16 cellular contexts compared by ENCODE assay signal in the genomic region with DNA sequence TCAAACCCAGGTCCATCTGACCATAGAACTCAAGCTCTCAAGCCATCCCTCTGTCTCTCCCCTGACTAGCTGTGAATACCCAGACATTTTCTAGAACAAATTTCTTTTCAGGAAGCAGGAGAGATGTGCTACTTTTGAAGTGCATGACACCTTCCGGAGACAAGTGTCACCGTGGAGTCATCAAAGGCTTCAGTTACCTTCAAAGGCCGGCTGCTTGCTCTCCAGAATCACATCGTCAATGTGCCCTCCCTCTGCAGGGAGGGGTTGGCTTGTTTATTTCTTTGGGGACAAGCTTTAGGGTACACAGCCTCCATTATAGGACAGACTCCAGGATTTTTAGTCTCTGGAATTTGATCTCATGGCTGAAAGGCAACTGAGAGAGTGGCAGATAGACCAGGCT. TPM values are rescaled to one million over a fixed set of nuclear protein-coding genes. Genes with fewer than 3 reads are reported as not detected.
DNase-seq lines count a peak whose midpoint lies in the region; ATAC-seq lines count a peak whose summit lies in the region.
"Had no signal": no experiment of that assay in that cellular context is flagged by ENCODE, and none has a peak within 500 bp of the region (broad histone marks: within the 10 kb centered on the region; RNA-seq: fewer than 3 reads in every experiment).

No MANE protein-coding gene starts in this region.

- peak; percentile 4 for DNase-seq in stimulated activated CD4-positive, alpha-beta T cell treated with anti-CD3 and anti-CD28 coated beads, Interleukin-15, amount 100 ng/mL, for 24 hours
- DNase-seq in stimulated activated CD4-positive, alpha-beta T cell treated with anti-CD3 and anti-CD28 coated beads, Interleukin-12 subunit alpha, Interleukin-12 subunit beta, amount 100 ng/mL, for 4 hours = no peak
- DNase-seq in Jurkat, Clone E6-1 (ENCODE audit: low read depth, low spot score) = peak; percentile 76
- peak; percentile 35 for DNase-seq in activated CD4-positive, alpha-beta T cell treated with anti-CD3 and anti-CD28 coated beads, Interleukin-2, amount 10 ng/mL, durations not matched to agents 7 days and 5 days
- peak in 7 of 10 donors; percentile 10 to 47 (median 19) for DNase-seq in naive thymus-derived CD8-positive, alpha-beta T cell
- DNase-seq in MG63 (no peak), ureter (ENCODE audit: low spot score) (no peak)
- DNase-seq: Calu3, H9, NCI-H1105 treated with DMSO at 0.1 percent for 48 hours, NCI-H187, NCI-H345 had no signal

- H3K4me3 ChIP-seq in Jurkat, Clone E6-1 (ENCODE audit: low read length) = no peak overlapping the region
- H3K4me3 ChIP-seq in MG63 = no peak overlapping the region

- H3K4me3 Mint-ChIP-seq in activated CD4-positive, alpha-beta T cell treated with anti-CD3 and anti-CD28 coated beads, Interleukin-2, amount 10 ng/mL, durations not matched to agents 7 days and 5 days = no peak overlapping the region
- H3K4me3 Mint-ChIP-seq in naive thymus-derived CD8-positive, alpha-beta T cell = peak overlapping the region in 8 of 10 donors; percentile 22 to 61 (median 32)
- H3K4me3 Mint-ChIP-seq: H9, IgD-negative memory B cell had no signal

- peaks cover 2% of the 10 kb centered on the region for H3K27me3 Mint-ChIP-seq in activated CD4-positive, alpha-beta T cell treated with anti-CD3 and anti-CD28 coated beads, Interleukin-2, amount 10 ng/mL, durations not matched to agents 7 days and 5 days
- peaks cover 0 to 33% (median 10%) of the 10 kb centered on the region in 5 donors for H3K27me3 Mint-ChIP-seq in naive thymus-derived CD8-positive, alpha-beta T cell

- no peaks in the 10 kb centered on the region; the same call in 1 of the 2 replicates for H3K27me3 ChIP-seq in MG63

- H3K9me3 Mint-ChIP-seq in activated CD4-positive, alpha-beta T cell treated with anti-CD3 and anti-CD28 coated beads, Interleukin-2, amount 10 ng/mL, durations not matched to agents 7 days and 5 days = peaks cover 2% of the 10 kb centered on the region
- peaks cover 0 to 13% (median 0%) of the 10 kb centered on the region in 9 donors for H3K9me3 Mint-ChIP-seq in naive thymus-derived CD8-positive, alpha-beta T cell
- H3K9me3 Mint-ChIP-seq: H9 had no signal

- ATAC-seq in naive thymus-derived CD8-positive, alpha-beta T cell = peak; percentile 65 to 77

- no peaks in the 10 kb centered on the region for H3K36me3 ChIP-seq in MG63

- POLR2A ChIA-PET in activated CD4-positive, alpha-beta T cell treated with anti-CD3 and anti-CD28 coated beads, Interleukin-2, amount 10 ng/mL, durations not matched to agents 7 days and 5 days (lab: Charles Lee) = no interaction called here
- POLR2A ChIA-PET in naive thymus-derived CD8-positive, alpha-beta T cell (lab: Charles Lee) = no interaction called here

- peak overlapping the region; percentile 81 for H3K27ac Mint-ChIP-seq in activated CD4-positive, alpha-beta T cell treated with anti-CD3 and anti-CD28 coated beads, Interleukin-2, amount 10 ng/mL, durations not matched to agents 7 days and 5 days
- peak overlapping the region in 9 of 10 donors; percentile 36 to 89 (median 82) for H3K27ac Mint-ChIP-seq in naive thymus-derived CD8-positive, alpha-beta T cell
- H3K27ac Mint-ChIP-seq: H9 had no signal

- no peaks in the 10 kb centered on the region for H3K9me3 ChIP-seq in MG63

- H3K36me3 Mint-ChIP-seq in activated CD4-positive, alpha-beta T cell treated with anti-CD3 and anti-CD28 coated beads, Interleukin-2, amount 10 ng/mL, durations not matched to agents 7 days and 5 days (ENCODE audit: low read depth) = no peaks in the 10 kb centered on the region
- no peaks in the 10 kb centered on the region for H3K36me3 Mint-ChIP-seq in naive thymus-derived CD8-positive, alpha-beta T cell
- H3K36me3 Mint-ChIP-seq: IgD-negative memory B cell had no signal

- H3K4me1 Mint-ChIP-seq in activated CD4-positive, alpha-beta T cell treated with anti-CD3 and anti-CD28 coated beads, Interleukin-2, amount 10 ng/mL, durations not matched to agents 7 days and 5 days = peaks cover 13% of the 10 kb centered on the region
- peaks cover 19 to 32% (median 24%) of the 10 kb centered on the region in 4 donors for H3K4me1 Mint-ChIP-seq in naive thymus-derived CD8-positive, alpha-beta T cell

- CTCF ChIA-PET in activated CD4-positive, alpha-beta T cell treated with anti-CD3 and anti-CD28 coated beads, Interleukin-2, amount 10 ng/mL, durations not matched to agents 7 days and 5 days (lab: Charles Lee) = interaction anchor here (0.6 kb wide), 1 partner anchor 1811 kb away, joined by 3 read pairs; no protein-coding TSS in a partner anchor

RNA-seq across cellular contexts. Expression of a gene that starts 37.7 kb away (rescaled TPM):
- polyA plus RNA-seq in Jurkat, Clone E6-1 (2012; ENCODE audit: insufficient read depth, insufficient read length) = not detected
- total RNA-seq in activated CD4-positive, alpha-beta T cell treated with anti-CD3 and anti-CD28 coated beads, Interleukin-2, amount 10 ng/mL, durations not matched to agents 7 days and 5 days = not detected
- not detected for total RNA-seq in naive thymus-derived CD8-positive, alpha-beta T cell
- polyA plus RNA-seq in naive thymus-derived CD8-positive, alpha-beta T cell = not detected
- not detected in 2 replicates for total RNA-seq in MG63 (2014; rRNA removed; shearing (Covaris generic); ENCODE audit: low replicate concordance)
- 6.6 TPM for total RNA-seq in ureter
- total RNA-seq: Calu3, G401, HT1080, LHCN-M2 had no signal
- polyA plus RNA-seq: IgD-negative memory B cell had no signal

Comparison
In these comparisons a context has a peak if more than half of its experiments do, and no peak if none do; other contexts are left out.
1. DNase-seq: peak in stimulated activated CD4-positive, alpha-beta T cell treated with anti-CD3 and anti-CD28 coated beads, Interleukin-15, amount 100 ng/mL, for 24 hours (single experiment), Jurkat, Clone E6-1 (single experiment), activated CD4-positive, alpha-beta T cell treated with anti-CD3 and anti-CD28 coated beads, Interleukin-2, amount 10 ng/mL, durations not matched to agents 7 days and 5 days (single experiment) and naive thymus-derived CD8-positive, alpha-beta T cell (7 of 10); none in stimulated activated CD4-positive, alpha-beta T cell treated with anti-CD3 and anti-CD28 coated beads, Interleukin-12 subunit alpha, Interleukin-12 subunit beta, amount 100 ng/mL, for 4 hours (single experiment), MG63 (single experiment) and ureter (single experiment).